Comparison of ENCODE assay signal across 11 cellular contexts in genomic region chr17:29583324-29584248, GRCh38. TPM values are rescaled to one million over a fixed set of nuclear protein-coding genes. Genes with fewer than 3 reads are reported as not detected.
DNase-seq lines count a peak whose midpoint lies in the region; ATAC-seq and TF ChIP-seq lines count a peak whose summit lies in the region.
"Had no signal": no experiment of that assay in that cellular context is flagged by ENCODE, and none has a peak within 500 bp of the region (broad histone marks: within the 10 kb centered on the region; RNA-seq: fewer than 3 reads in every experiment).

No MANE protein-coding gene starts in this region.

- TF ChIP-seq CTCF in esophagus squamous epithelium (IDR thresholded peaks at IDR 0.05): no peak
- TF ChIP-seq CTCF in suprapubic skin (IDR thresholded peaks at IDR 0.05): no peak

- WGBS in esophagus squamous epithelium, 2 donors: 48 to 61% methylated on average over 5 to 14 of the region's 16 CpGs
- 22% methylated on average over 3 of the region's 16 CpGs for WGBS in suprapubic skin

- POLR2A ChIA-PET in activated CD8-positive, alpha-beta T cell treated with anti-CD3 and anti-CD28 coated beads, Interleukin-2, amount 10 ng/mL, durations not matched to agents 7 days and 5 days (lab: Charles Lee): interaction anchor here (0.9 to 2.9 kb wide), 3 partner anchors 16 to 33 kb away, joined by 3 to 23 read pairs (median 3); partner anchors contain the start of gene ABHD15

- H3K27me3 Mint-ChIP-seq in activated naive CD8-positive, alpha-beta T cell: no peaks in the 10 kb centered on the region
- H3K27me3 Mint-ChIP-seq in activated naive CD8-positive, alpha-beta T cell treated with anti-CD3 and anti-CD28 coated beads, Interleukin-2, amount 50 U/mL, for 24 hours: no peaks in the 10 kb centered on the region
- H3K27me3 Mint-ChIP-seq in activated CD8-positive, alpha-beta T cell treated with anti-CD3 and anti-CD28 coated beads, Interleukin-2, amount 10 ng/mL, durations not matched to agents 7 days and 5 days (ENCODE audit: low read depth): no peaks in the 10 kb centered on the region

- peak overlapping the region; percentile 50 for H3K27ac Mint-ChIP-seq in activated naive CD8-positive, alpha-beta T cell
- H3K27ac Mint-ChIP-seq in activated naive CD8-positive, alpha-beta T cell treated with anti-CD3 and anti-CD28 coated beads, Interleukin-2, amount 50 U/mL, for 24 hours: no peak overlapping the region
- peak overlapping the region; percentile 56 for H3K27ac Mint-ChIP-seq in activated CD8-positive, alpha-beta T cell treated with anti-CD3 and anti-CD28 coated beads, Interleukin-2, amount 10 ng/mL, durations not matched to agents 7 days and 5 days

- no peaks in the 10 kb centered on the region for H3K27me3 ChIP-seq in esophagus squamous epithelium
- no peaks in the 10 kb centered on the region for H3K27me3 ChIP-seq in suprapubic skin
- H3K27me3 ChIP-seq: cardiac muscle cell had no signal

- DNase-seq in activated naive CD8-positive, alpha-beta T cell treated with anti-CD3 and anti-CD28 coated beads, Interleukin-2, amount 50 U/mL, for 24 hours: no peak
- no peak for DNase-seq in activated CD8-positive, alpha-beta T cell treated with anti-CD3 and anti-CD28 coated beads, Interleukin-2, amount 10 ng/mL, durations not matched to agents 7 days and 5 days
- no peak for DNase-seq in esophagus squamous epithelium (lab: John Stamatoyannopoulos, UW)
- peak in 1 of 2 donors; percentile 68 for DNase-seq in suprapubic skin (ENCODE audit: low spot score in 2 of 2)
- no peak for DNase-seq in HUDEP-2 (lab: John Stamatoyannopoulos, UW; ENCODE audit: unreplicated experiment in 76 of 76)
- no peak for DNase-seq in stimulated activated CD4-positive, alpha-beta T cell treated with anti-CD3 and anti-CD28 coated beads, Interleukin-15, amount 100 ng/mL, for 24 hours
- DNase-seq: NCI-H1436, small intestine had no signal

- H3K4me3 Mint-ChIP-seq in activated naive CD8-positive, alpha-beta T cell: peak overlapping the region; percentile 6
- H3K4me3 Mint-ChIP-seq in activated naive CD8-positive, alpha-beta T cell treated with anti-CD3 and anti-CD28 coated beads, Interleukin-2, amount 50 U/mL, for 24 hours: no peak overlapping the region
- no peak overlapping the region for H3K4me3 Mint-ChIP-seq in activated CD8-positive, alpha-beta T cell treated with anti-CD3 and anti-CD28 coated beads, Interleukin-2, amount 10 ng/mL, durations not matched to agents 7 days and 5 days

- CTCF ChIA-PET in activated CD8-positive, alpha-beta T cell treated with anti-CD3 and anti-CD28 coated beads, Interleukin-2, amount 10 ng/mL, durations not matched to agents 7 days and 5 days (lab: Charles Lee): interaction anchor here (1.5 to 2.2 kb wide), 2 partner anchors 30 to 34 kb away, joined by 6 to 12 read pairs; no protein-coding TSS in a partner anchor

- H3K36me3 Mint-ChIP-seq in activated naive CD8-positive, alpha-beta T cell: peaks cover 3% of the 10 kb centered on the region
- peaks cover 33% of the 10 kb centered on the region for H3K36me3 Mint-ChIP-seq in activated naive CD8-positive, alpha-beta T cell treated with anti-CD3 and anti-CD28 coated beads, Interleukin-2, amount 50 U/mL, for 24 hours (ENCODE audit: low read depth)
- H3K36me3 Mint-ChIP-seq in activated CD8-positive, alpha-beta T cell treated with anti-CD3 and anti-CD28 coated beads, Interleukin-2, amount 10 ng/mL, durations not matched to agents 7 days and 5 days (ENCODE audit: low read depth): peaks cover 30% of the 10 kb centered on the region

- intact Hi-C loops in esophagus squamous epithelium (cut with DNase I): no loop called here

- TF ChIP-seq POLR2A in esophagus squamous epithelium (IDR thresholded peaks at IDR 0.05): no peak
- no peak for TF ChIP-seq POLR2A in suprapubic skin (IDR thresholded peaks at IDR 0.05)

- H3K27ac ChIP-seq in esophagus squamous epithelium (peak overlapping the region; percentile 42 to 93 (median 84)), suprapubic skin (peak overlapping the region; percentile 66)
- H3K27ac ChIP-seq: cardiac muscle cell had no signal

- H3K4me3 ChIP-seq in esophagus squamous epithelium: no peak overlapping the region
- no peak overlapping the region for H3K4me3 ChIP-seq in suprapubic skin
- H3K4me3 ChIP-seq: cardiac muscle cell had no signal

- H3K4me1 Mint-ChIP-seq in activated naive CD8-positive, alpha-beta T cell (ENCODE audit: low read depth): peaks cover 45% of the 10 kb centered on the region
- H3K4me1 Mint-ChIP-seq in activated naive CD8-positive, alpha-beta T cell treated with anti-CD3 and anti-CD28 coated beads, Interleukin-2, amount 50 U/mL, for 24 hours: peaks cover 59% of the 10 kb centered on the region
- peaks cover 60% of the 10 kb centered on the region for H3K4me1 Mint-ChIP-seq in activated CD8-positive, alpha-beta T cell treated with anti-CD3 and anti-CD28 coated beads, Interleukin-2, amount 10 ng/mL, durations not matched to agents 7 days and 5 days (ENCODE audit: low read depth)

- H3K4me1 ChIP-seq in esophagus squamous epithelium: peaks cover 66 to 98% (median 69%) of the 10 kb centered on the region in 3 donors
- peaks cover 86% of the 10 kb centered on the region for H3K4me1 ChIP-seq in suprapubic skin

- no peak for TF ChIP-seq EP300 in suprapubic skin (IDR thresholded peaks at IDR 0.05)

- no peaks in the 10 kb centered on the region for H3K9me3 ChIP-seq in esophagus squamous epithelium
- no peaks in the 10 kb centered on the region for H3K9me3 ChIP-seq in suprapubic skin

- H3K9me3 Mint-ChIP-seq in activated naive CD8-positive, alpha-beta T cell (ENCODE audit: low read depth): no peaks in the 10 kb centered on the region
- H3K9me3 Mint-ChIP-seq in activated naive CD8-positive, alpha-beta T cell treated with anti-CD3 and anti-CD28 coated beads, Interleukin-2, amount 50 U/mL, for 24 hours: no peaks in the 10 kb centered on the region
- H3K9me3 Mint-ChIP-seq in activated CD8-positive, alpha-beta T cell treated with anti-CD3 and anti-CD28 coated beads, Interleukin-2, amount 10 ng/mL, durations not matched to agents 7 days and 5 days (ENCODE audit: insufficient read depth): no peaks in the 10 kb centered on the region

- ATAC-seq in activated naive CD8-positive, alpha-beta T cell treated with anti-CD3 and anti-CD28 coated beads, Interleukin-2, amount 50 U/mL, for 24 hours: no peak
- no peak for ATAC-seq in activated CD8-positive, alpha-beta T cell treated with anti-CD3 and anti-CD28 coated beads, Interleukin-2, amount 10 ng/mL, durations not matched to agents 7 days and 5 days
- ATAC-seq in GM18502 (IDR thresholded peaks at IDR 0.05; ENCODE audit: poor library complexity, unreplicated experiment): no peak

- H3K36me3 ChIP-seq in esophagus squamous epithelium (peaks cover 0 to 44% (median 12%) of the 10 kb centered on the region in 3 donors), suprapubic skin (peaks cover 18% of the 10 kb centered on the region)
- H3K36me3 ChIP-seq: cardiac muscle cell had no signal

RNA-seq across cellular contexts. Expression of gene GIT1, which starts 5.9 kb away (rescaled TPM):
- 10 to 100 TPM; 72.7 to 75.1 TPM for total RNA-seq in activated CD8-positive, alpha-beta T cell treated with anti-CD3 and anti-CD28 coated beads, Interleukin-2, amount 10 ng/mL, durations not matched to agents 7 days and 5 days
- total RNA-seq in esophagus squamous epithelium (10 to 100 TPM; 24.0 to 45.4 (median 29.6) TPM), suprapubic skin (100 to 1,000 TPM in 2 of 4 donors, 10 to 100 TPM in 2; 66.7 to 103 (median 90.4) TPM)

RNA-seq across cellular contexts. Expression of gene ANKRD13B, which starts 9.3 kb away (rescaled TPM):
- total RNA-seq in activated CD8-positive, alpha-beta T cell treated with anti-CD3 and anti-CD28 coated beads, Interleukin-2, amount 10 ng/mL, durations not matched to agents 7 days and 5 days: 10 to 100 TPM; 11.2 to 12.5 TPM
- 10 to 100 TPM in 2 of 4 donors, 1 to 10 TPM in 2; 3.3 to 18.7 (median 10.2) TPM for total RNA-seq in esophagus squamous epithelium
- total RNA-seq in suprapubic skin: 10 to 100 TPM in 3 of 4 donors, 1 to 10 TPM in 1; 9.0 to 16.5 (median 10.8) TPM

RNA-seq across cellular contexts. Expression of gene TP53I13, which starts 15.1 kb away (rescaled TPM):
- 10 to 100 TPM; 96.7 to 97.9 TPM for total RNA-seq in activated CD8-positive, alpha-beta T cell treated with anti-CD3 and anti-CD28 coated beads, Interleukin-2, amount 10 ng/mL, durations not matched to agents 7 days and 5 days
- total RNA-seq in esophagus squamous epithelium: 10 to 100 TPM; 11.8 to 34.9 (median 21.8) TPM
- 10 to 100 TPM; 31.6 to 45.9 (median 40.3) TPM for total RNA-seq in suprapubic skin

RNA-seq across cellular contexts. Expression of gene ABHD15, which starts 16.7 kb away (rescaled TPM):
- 10 to 100 TPM; 21.1 to 21.7 TPM for total RNA-seq in activated CD8-positive, alpha-beta T cell treated with anti-CD3 and anti-CD28 coated beads, Interleukin-2, amount 10 ng/mL, durations not matched to agents 7 days and 5 days
- total RNA-seq in esophagus squamous epithelium: 1 to 10 TPM; 4.3 to 7.2 (median 5.4) TPM
- total RNA-seq in suprapubic skin: 10 to 100 TPM in 1 of 4 donors, 1 to 10 TPM in 3; 7.2 to 11.0 (median 7.9) TPM

RNA-seq across cellular contexts. Expression of gene CORO6, which starts 39.1 kb away (rescaled TPM):
- 1 to 10 TPM; 6.2 to 6.3 TPM for total RNA-seq in activated CD8-positive, alpha-beta T cell treated with anti-CD3 and anti-CD28 coated beads, Interleukin-2, amount 10 ng/mL, durations not matched to agents 7 days and 5 days
- total RNA-seq in esophagus squamous epithelium: 10 to 100 TPM in 1 of 4 donors, 1 to 10 TPM in 3; 2.0 to 39.9 (median 6.5) TPM
- 10 to 100 TPM in 1 of 4 donors, 1 to 10 TPM in 3; 1.4 to 13.7 (median 6.6) TPM for total RNA-seq in suprapubic skin
